8 cellular contexts compared by ENCODE assay signal in the genomic region with DNA sequence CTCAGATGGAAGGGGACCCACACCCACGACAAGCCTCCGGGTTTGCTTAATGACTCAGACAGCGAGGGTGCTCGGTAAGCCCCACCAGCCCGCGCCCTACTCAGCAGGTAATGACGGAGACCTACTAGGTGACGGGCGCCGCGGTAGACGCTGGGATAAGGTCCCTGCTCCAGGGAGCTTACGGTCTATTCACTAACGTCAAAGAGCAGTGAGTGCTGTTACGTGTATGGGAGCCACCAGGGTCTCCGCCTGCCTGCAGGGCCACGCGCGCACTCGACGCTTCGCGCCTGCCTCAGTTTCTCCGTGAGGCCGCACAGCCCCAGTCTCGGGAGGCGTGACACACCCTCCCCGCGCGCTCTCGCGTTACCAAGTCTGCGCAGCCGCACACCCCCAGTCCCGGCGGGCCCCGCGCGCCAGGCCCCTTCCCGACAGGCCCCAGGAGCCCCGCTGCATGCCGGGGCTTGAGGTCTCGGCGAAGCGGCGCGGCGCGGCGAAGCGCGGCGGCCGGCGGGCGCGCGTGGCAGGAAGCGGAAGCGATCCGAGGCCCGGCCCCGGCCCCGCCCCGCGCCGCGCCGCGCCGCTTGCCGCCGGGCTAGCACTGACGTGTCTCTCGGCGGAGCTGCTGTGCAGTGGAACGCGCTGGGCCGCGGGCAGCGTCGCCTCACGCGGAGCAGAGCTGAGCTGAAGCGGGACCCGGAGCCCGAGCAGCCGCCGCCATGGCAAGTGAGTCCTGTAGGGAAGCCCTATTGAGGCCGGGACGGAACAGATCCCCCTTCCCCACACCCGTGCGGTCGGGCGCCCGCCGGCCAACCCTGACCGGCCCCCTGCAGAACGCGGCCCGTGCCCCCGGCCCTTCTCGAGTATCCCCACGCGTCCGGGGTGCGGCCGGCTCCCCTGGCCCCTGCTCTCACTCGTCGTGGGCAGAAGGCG. TPM values are rescaled to one million over a fixed set of nuclear protein-coding genes. Genes with fewer than 3 reads are reported as not detected.
DNase-seq lines count a peak whose midpoint lies in the region; ATAC-seq, FAIRE-seq and TF ChIP-seq lines count a peak whose summit lies in the region.

A gene (plus strand): TSS at position 601 of the 930 bp plus-strand sequence. CDS start 116 bp downstream, at position 717.

- CTCF ChIA-PET in WTC11 (lab: Charles Lee) = interaction anchor here (0.6 to 1.0 kb wide), 4 partner anchors 11 to 270 kb away, joined by 3 to 4 read pairs (median 3); no protein-coding TSS in a partner anchor

- POLR2A ChIA-PET in WTC11 (lab: Charles Lee) = no interaction called here

- H3K9me3 Mint-ChIP-seq in WTC11 (no peaks in the 10 kb centered on the region), immature natural killer cell (no peaks in the 10 kb centered on the region)

- H3K36me3 Mint-ChIP-seq in WTC11 (peaks cover 37% of the 10 kb centered on the region), immature natural killer cell (peaks cover 0 to 22% (median 4%) of the 10 kb centered on the region in 3 donors)

- ATAC-seq in HG03196 (IDR thresholded peaks at IDR 0.05; ENCODE audit: unreplicated experiment) (peak; percentile 93), WTC11 (peak; percentile 98)

- no peak for FAIRE-seq in bronchial epithelial cell (lab: Jason Lieb, UNC)

- TF ChIP-seq POLR2A in GM18951 (IDR thresholded peaks at IDR 0.05; ENCODE audit: extremely low read depth, insufficient read depth, insufficient read length) = peak; percentile 97

- peaks cover 25% of the 10 kb centered on the region for H3K4me1 Mint-ChIP-seq in WTC11
- peaks cover 45 to 52% of the 10 kb centered on the region in 2 donors for H3K4me1 Mint-ChIP-seq in immature natural killer cell

- H3K27me3 ChIP-seq in bronchial epithelial cell (ENCODE audit: control insufficient read depth, insufficient read depth, low read length) = no peaks in the 10 kb centered on the region

- DNase-seq in AG08395 (ENCODE audit: low spot score) (peak; percentile 99), NCI-H226 (peak; percentile 94), WTC11 (ENCODE audit: low spot score) (peak; percentile 90), bronchial epithelial cell (ENCODE audit: low read depth) (peak; percentile 79), immature natural killer cell (peak; percentile 93 to 94 (median 94)), smooth muscle cell of the brain vasculature (ENCODE audit: low read depth, low spot score) (peak; percentile 86)

- peaks cover 13% of the 10 kb centered on the region for H3K36me3 ChIP-seq in bronchial epithelial cell (ENCODE audit: control insufficient read depth, insufficient read depth, low read length)

- H3K27ac Mint-ChIP-seq in WTC11 (peak within 1 kb of the TSS; percentile 97), immature natural killer cell (peak within 1 kb of the TSS; percentile 90 to 98 (median 98))

- in situ Hi-C loops in GM18951 (cut with MboI; ENCODE audit: low sequenced_read_pairs, unreplicated experiment) = no loop called here

- H3K27me3 Mint-ChIP-seq in WTC11 (ENCODE audit: low read depth) (peaks cover 5% of the 10 kb centered on the region), immature natural killer cell (ENCODE audit: low read depth in 3 of 3) (peaks cover 1 to 11% (median 5%) of the 10 kb centered on the region in 3 donors)

- TF ChIP-seq CTCF in WTC11 (IDR thresholded peaks at IDR 0.05) (no peak), bronchial epithelial cell (IDR thresholded peaks at IDR 0.05; ENCODE audit: insufficient read depth, low read length, severe bottlenecking) (no peak)

- H3K4me3 ChIP-seq in bronchial epithelial cell (ENCODE audit: low read depth, low read length) = peak within 1 kb of the TSS; percentile 94

- H3K4me3 Mint-ChIP-seq in WTC11 (peak within 1 kb of the TSS; percentile 99), immature natural killer cell (peak within 1 kb of the TSS; percentile 88 to 96 (median 95))

TF ChIP-seq in WTC11, 78 proteins besides CTCF, POLR2A, EP300 and RAD21 (continues in another document):
- TF ChIP-seq TEAD1 (CRISPR knock-in tag; IDR thresholded peaks at IDR 0.05) = 0 out of 2 replicates have a peak, but pooled peaks have one; percentile 21
- TF ChIP-seq, protein P1, sequence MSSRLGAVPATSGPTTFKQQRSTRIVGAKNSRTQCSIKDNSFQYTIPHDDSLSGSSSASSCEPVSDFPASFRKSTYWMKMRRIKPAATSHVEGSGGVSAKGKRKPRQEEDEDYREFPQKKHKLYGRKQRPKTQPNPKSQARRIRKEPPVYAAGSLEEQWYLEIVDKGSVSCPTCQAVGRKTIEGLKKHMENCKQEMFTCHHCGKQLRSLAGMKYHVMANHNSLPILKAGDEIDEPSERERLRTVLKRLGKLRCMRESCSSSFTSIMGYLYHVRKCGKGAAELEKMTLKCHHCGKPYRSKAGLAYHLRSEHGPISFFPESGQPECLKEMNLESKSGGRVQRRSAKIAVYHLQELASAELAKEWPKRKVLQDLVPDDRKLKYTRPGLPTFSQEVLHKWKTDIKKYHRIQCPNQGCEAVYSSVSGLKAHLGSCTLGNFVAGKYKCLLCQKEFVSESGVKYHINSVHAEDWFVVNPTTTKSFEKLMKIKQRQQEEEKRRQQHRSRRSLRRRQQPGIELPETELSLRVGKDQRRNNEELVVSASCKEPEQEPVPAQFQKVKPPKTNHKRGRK (CRISPR knock-in tag; IDR thresholded peaks at IDR 0.05; ENCODE audit: borderline replicate concordance) = no peak
- TF ChIP-seq ESRRA (CRISPR knock-in tag; IDR thresholded peaks at IDR 0.05; ENCODE audit: borderline replicate concordance) = peak; percentile 57; the same call in 1 of the 2 replicates
- TF ChIP-seq, protein P2, sequence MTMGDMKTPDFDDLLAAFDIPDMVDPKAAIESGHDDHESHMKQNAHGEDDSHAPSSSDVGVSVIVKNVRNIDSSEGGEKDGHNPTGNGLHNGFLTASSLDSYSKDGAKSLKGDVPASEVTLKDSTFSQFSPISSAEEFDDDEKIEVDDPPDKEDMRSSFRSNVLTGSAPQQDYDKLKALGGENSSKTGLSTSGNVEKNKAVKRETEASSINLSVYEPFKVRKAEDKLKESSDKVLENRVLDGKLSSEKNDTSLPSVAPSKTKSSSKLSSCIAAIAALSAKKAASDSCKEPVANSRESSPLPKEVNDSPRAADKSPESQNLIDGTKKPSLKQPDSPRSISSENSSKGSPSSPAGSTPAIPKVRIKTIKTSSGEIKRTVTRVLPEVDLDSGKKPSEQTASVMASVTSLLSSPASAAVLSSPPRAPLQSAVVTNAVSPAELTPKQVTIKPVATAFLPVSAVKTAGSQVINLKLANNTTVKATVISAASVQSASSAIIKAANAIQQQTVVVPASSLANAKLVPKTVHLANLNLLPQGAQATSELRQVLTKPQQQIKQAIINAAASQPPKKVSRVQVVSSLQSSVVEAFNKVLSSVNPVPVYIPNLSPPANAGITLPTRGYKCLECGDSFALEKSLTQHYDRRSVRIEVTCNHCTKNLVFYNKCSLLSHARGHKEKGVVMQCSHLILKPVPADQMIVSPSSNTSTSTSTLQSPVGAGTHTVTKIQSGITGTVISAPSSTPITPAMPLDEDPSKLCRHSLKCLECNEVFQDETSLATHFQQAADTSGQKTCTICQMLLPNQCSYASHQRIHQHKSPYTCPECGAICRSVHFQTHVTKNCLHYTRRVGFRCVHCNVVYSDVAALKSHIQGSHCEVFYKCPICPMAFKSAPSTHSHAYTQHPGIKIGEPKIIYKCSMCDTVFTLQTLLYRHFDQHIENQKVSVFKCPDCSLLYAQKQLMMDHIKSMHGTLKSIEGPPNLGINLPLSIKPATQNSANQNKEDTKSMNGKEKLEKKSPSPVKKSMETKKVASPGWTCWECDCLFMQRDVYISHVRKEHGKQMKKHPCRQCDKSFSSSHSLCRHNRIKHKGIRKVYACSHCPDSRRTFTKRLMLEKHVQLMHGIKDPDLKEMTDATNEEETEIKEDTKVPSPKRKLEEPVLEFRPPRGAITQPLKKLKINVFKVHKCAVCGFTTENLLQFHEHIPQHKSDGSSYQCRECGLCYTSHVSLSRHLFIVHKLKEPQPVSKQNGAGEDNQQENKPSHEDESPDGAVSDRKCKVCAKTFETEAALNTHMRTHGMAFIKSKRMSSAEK (CRISPR knock-in tag; IDR thresholded peaks at IDR 0.05; ENCODE audit: borderline replicate concordance) = no peak
- TF ChIP-seq, protein P3, sequence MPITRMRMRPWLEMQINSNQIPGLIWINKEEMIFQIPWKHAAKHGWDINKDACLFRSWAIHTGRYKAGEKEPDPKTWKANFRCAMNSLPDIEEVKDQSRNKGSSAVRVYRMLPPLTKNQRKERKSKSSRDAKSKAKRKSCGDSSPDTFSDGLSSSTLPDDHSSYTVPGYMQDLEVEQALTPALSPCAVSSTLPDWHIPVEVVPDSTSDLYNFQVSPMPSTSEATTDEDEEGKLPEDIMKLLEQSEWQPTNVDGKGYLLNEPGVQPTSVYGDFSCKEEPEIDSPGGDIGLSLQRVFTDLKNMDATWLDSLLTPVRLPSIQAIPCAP (CRISPR knock-in tag; IDR thresholded peaks at IDR 0.05) = 0 out of 2 replicates have a peak, but pooled peaks have one; percentile 24
- TF ChIP-seq GTF2I (CRISPR knock-in tag; conservative IDR thresholded peaks at IDR 0.05) = no peak
- TF ChIP-seq ZNF671 (CRISPR knock-in tag; IDR thresholded peaks at IDR 0.05) = no peak
- TF ChIP-seq, protein P4, sequence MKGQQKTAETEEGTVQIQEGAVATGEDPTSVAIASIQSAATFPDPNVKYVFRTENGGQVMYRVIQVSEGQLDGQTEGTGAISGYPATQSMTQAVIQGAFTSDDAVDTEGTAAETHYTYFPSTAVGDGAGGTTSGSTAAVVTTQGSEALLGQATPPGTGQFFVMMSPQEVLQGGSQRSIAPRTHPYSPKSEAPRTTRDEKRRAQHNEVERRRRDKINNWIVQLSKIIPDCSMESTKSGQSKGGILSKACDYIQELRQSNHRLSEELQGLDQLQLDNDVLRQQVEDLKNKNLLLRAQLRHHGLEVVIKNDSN (CRISPR knock-in tag; IDR thresholded peaks at IDR 0.05) = no peak
- TF ChIP-seq TEAD4 (CRISPR knock-in tag; IDR thresholded peaks at IDR 0.05) = 0 out of 2 replicates have a peak, but pooled peaks have one; percentile 2
- no peak for TF ChIP-seq ZNF317 (CRISPR knock-in tag; IDR thresholded peaks at IDR 0.05; ENCODE audit: borderline replicate concordance, low read depth)
- peak; percentile 82 for TF ChIP-seq SP1 (CRISPR knock-in tag; conservative IDR thresholded peaks at IDR 0.05)

RNA-seq across cellular contexts. Expression of the gene that starts here (rescaled TPM):
- 119 to 152 TPM (median 120 TPM) in 3 replicates for total RNA-seq in WTC11 (2021)
- total RNA-seq in bronchial epithelial cell = 202 and 256 TPM in 2 replicates
- polyA plus RNA-seq in immature natural killer cell = 100 to 1,000 TPM; 107 to 195 (median 172) TPM

Comparison
In these comparisons a context has a peak if more than half of its experiments do, and no peak if none do; other contexts are left out.
1. Peak in every context shown above with its lines: DNase-seq, ATAC-seq and H3K4me3 ChIP-seq.